8 cellular contexts compared by ENCODE assay signal in genomic region chr11:15941206-15941770, GRCh38.
A peak's percentile ranks its signal among the peaks of the same experiment; 100 is the strongest.
DNase-seq lines count a peak whose midpoint lies in the region; ATAC-seq and TF ChIP-seq lines count a peak whose summit lies in the region.

No MANE protein-coding gene starts in this region.

- peak; percentile 34 for DNase-seq in activated CD4-positive, CD25-positive, alpha-beta regulatory T cell treated with anti-CD3 and anti-CD28 coated beads, Interleukin-2, amount 50 U/mL, for 72 hours
- peak; percentile 23 to 43 for DNase-seq in cardiac fibroblast (ENCODE audit: low read depth in 2 of 2)
- peak; percentile 53 for DNase-seq in myocyte (ENCODE audit: low read depth)
- no peak for DNase-seq in NCI-H2171 (lab: John Stamatoyannopoulos, UW)
- DNase-seq in NCI-H128 (lab: John Stamatoyannopoulos, UW; ENCODE audit: unreplicated experiment): no peak

- peak; percentile 76 for TF ChIP-seq CTCF in cardiac fibroblast (IDR thresholded peaks at IDR 0.05; ENCODE audit: low read depth, low read length)

- H3K4me3 ChIP-seq in cardiac fibroblast (replicated peaks in 1 of 2; ENCODE audit: low read depth in 2 of 2, low read length in 2 of 2): no peak overlapping the region

- no peak for ATAC-seq in activated CD4-positive, CD25-positive, alpha-beta regulatory T cell treated with anti-CD3 and anti-CD28 coated beads, Interleukin-2, amount 50 U/mL, for 24 hours
- peak; percentile 60 for ATAC-seq in HG03571 (IDR thresholded peaks at IDR 0.05; ENCODE audit: unreplicated experiment)
- ATAC-seq in HG02970 (IDR thresholded peaks at IDR 0.05; ENCODE audit: low FRiP score, unreplicated experiment): no peak

Comparison
In these comparisons a context has a peak if more than half of its experiments do, and no peak if none do; other contexts are left out.
1. DNase-seq: peak in activated CD4-positive, CD25-positive, alpha-beta regulatory T cell treated with anti-CD3 and anti-CD28 coated beads, Interleukin-2, amount 50 U/mL, for 72 hours (single experiment), cardiac fibroblast (2 of 2) and myocyte (single experiment); none in NCI-H2171 (single experiment) and NCI-H128 (single experiment).